ENCODE assay signal across 17 cellular contexts in genomic region chr17:73630531-73630930, GRCh38.
"Had no signal": no experiment of that assay in that cellular context is flagged by ENCODE, and none has a peak within 500 bp of the region (broad histone marks: within the 10 kb centered on the region; RNA-seq: fewer than 3 reads in every experiment).

No MANE protein-coding gene starts in this region.

- H3K27ac Mint-ChIP-seq: activated CD4-positive, alpha-beta T cell treated with anti-CD3 and anti-CD28 coated beads, Interleukin-2, amount 10 ng/mL, durations not matched to agents 7 days and 5 days; activated CD8-positive, alpha-beta T cell treated with anti-CD3 and anti-CD28 coated beads, Interleukin-2, amount 10 ng/mL, durations not matched to agents 7 days and 5 days; activated naive CD4-positive, alpha-beta T cell treated with anti-CD3 and anti-CD28 coated beads, Interleukin-2, amount 10 ng/mL, durations not matched to agents 7 days and 5 days; activated T-cell treated with anti-CD3 and anti-CD28 coated beads, Interleukin-2, amount 50 U/mL, for 24 hours; natural killer cell; progenitor cell of endocrine pancreas; stimulated activated naive CD8-positive, alpha-beta T cell treated with anti-CD3 and anti-CD28 coated beads, Interleukin-15, amount 100 ng/mL, for 72 hours had no signal

- H3K9me3 Mint-ChIP-seq: activated CD4-positive, alpha-beta T cell treated with anti-CD3 and anti-CD28 coated beads, Interleukin-2, amount 10 ng/mL, durations not matched to agents 7 days and 5 days; activated naive CD4-positive, alpha-beta T cell treated with anti-CD3 and anti-CD28 coated beads, Interleukin-2, amount 10 ng/mL, durations not matched to agents 7 days and 5 days; activated T-cell treated with anti-CD3 and anti-CD28 coated beads, Interleukin-2, amount 50 U/mL, for 24 hours; natural killer cell; stimulated activated naive CD8-positive, alpha-beta T cell treated with anti-CD3 and anti-CD28 coated beads, Interleukin-15, amount 100 ng/mL, for 72 hours had no signal

- H3K4me1 Mint-ChIP-seq: natural killer cell had no signal

- H3K4me3 Mint-ChIP-seq: activated CD4-positive, alpha-beta T cell treated with anti-CD3 and anti-CD28 coated beads, Interleukin-2, amount 10 ng/mL, durations not matched to agents 7 days and 5 days; activated CD8-positive, alpha-beta T cell treated with anti-CD3 and anti-CD28 coated beads, Interleukin-2, amount 10 ng/mL, durations not matched to agents 7 days and 5 days; activated naive CD4-positive, alpha-beta T cell treated with anti-CD3 and anti-CD28 coated beads, Interleukin-2, amount 10 ng/mL, durations not matched to agents 7 days and 5 days; activated T-cell treated with anti-CD3 and anti-CD28 coated beads, Interleukin-2, amount 50 U/mL, for 24 hours; natural killer cell; stimulated activated naive CD8-positive, alpha-beta T cell treated with anti-CD3 and anti-CD28 coated beads, Interleukin-15, amount 100 ng/mL, for 72 hours had no signal

- DNase-seq: activated CD4-positive, alpha-beta T cell treated with anti-CD3 and anti-CD28 coated beads, Interleukin-2, amount 10 ng/mL, durations not matched to agents 7 days and 5 days; activated CD8-positive, alpha-beta T cell treated with anti-CD3 and anti-CD28 coated beads, Interleukin-2, amount 10 ng/mL, durations not matched to agents 7 days and 5 days; activated effector memory CD4-positive, alpha-beta T cell treated with Interleukin-2 at 50 U/mL for 16 hours; activated naive CD4-positive, alpha-beta T cell treated with anti-CD3 and anti-CD28 coated beads, Interleukin-2, amount 10 ng/mL, durations not matched to agents 7 days and 5 days; activated T-cell treated with anti-CD3 and anti-CD28 coated beads, Interleukin-2, amount 50 U/mL, for 24 hours; brain microvascular endothelial cell; central memory CD4-positive, alpha-beta T cell; colonic mucosa; erythroblast; mesenchymal stem cell; natural killer cell; stimulated activated CD4-positive, alpha-beta T cell treated with anti-CD3 and anti-CD28 coated beads, Interleukin-15, amount 100 ng/mL, for 24 hours; stimulated activated CD4-positive, alpha-beta T cell treated with anti-CD3 and anti-CD28 coated beads, Interleukin-2, amount 100 ng/mL, for 48 hours; stimulated activated naive CD8-positive, alpha-beta T cell treated with anti-CD3 and anti-CD28 coated beads, Interleukin-15, amount 100 ng/mL, for 72 hours; T1000 had no signal

- H3K36me3 Mint-ChIP-seq: activated naive CD4-positive, alpha-beta T cell treated with anti-CD3 and anti-CD28 coated beads, Interleukin-2, amount 10 ng/mL, durations not matched to agents 7 days and 5 days; natural killer cell had no signal

- ATAC-seq: activated CD8-positive, alpha-beta T cell treated with anti-CD3 and anti-CD28 coated beads, Interleukin-2, amount 10 ng/mL, durations not matched to agents 7 days and 5 days; gastroesophageal sphincter; natural killer cell had no signal

- H3K27me3 Mint-ChIP-seq: activated CD4-positive, alpha-beta T cell treated with anti-CD3 and anti-CD28 coated beads, Interleukin-2, amount 10 ng/mL, durations not matched to agents 7 days and 5 days; activated T-cell treated with anti-CD3 and anti-CD28 coated beads, Interleukin-2, amount 50 U/mL, for 24 hours; progenitor cell of endocrine pancreas; stimulated activated naive CD8-positive, alpha-beta T cell treated with anti-CD3 and anti-CD28 coated beads, Interleukin-15, amount 100 ng/mL, for 72 hours had no signal
